ENCODE assay signal across 10 cellular contexts in the genomic region with DNA sequence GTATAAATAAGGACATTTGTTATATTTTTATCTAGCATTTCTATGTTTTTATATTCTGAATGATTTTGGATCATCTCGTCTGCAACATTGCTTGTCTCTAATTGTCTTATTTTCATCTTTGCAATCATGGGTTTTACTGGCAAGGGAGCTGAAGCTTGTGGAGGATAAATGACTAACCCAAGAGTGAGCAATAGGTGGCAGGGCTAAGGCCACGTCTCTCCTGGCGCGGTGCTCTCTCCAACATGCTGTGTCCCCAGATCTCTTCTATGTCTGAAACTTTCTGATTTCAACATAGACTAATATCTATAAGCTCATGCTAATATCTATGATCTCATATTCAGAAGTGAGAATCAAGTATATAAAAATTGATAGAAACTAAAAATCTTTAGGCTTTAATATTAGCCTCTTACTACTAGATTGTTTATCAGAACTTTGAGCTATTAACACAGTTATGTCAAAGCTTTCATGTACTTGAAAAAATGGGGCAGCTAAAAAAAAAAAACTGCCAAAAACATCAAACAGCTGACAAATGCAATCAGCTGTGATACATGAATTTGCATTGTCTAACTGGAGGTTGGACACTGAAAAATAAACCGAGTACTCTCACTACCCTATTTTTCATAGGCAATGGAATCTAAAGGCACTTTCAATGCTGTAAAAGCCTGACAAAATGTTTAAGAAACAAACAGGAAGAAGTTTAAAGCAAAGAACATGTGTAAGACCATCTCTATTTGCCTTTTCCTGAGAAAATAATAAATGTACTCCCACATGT.
A peak's percentile ranks its signal among the peaks of the same experiment; 100 is the strongest.
DNase-seq lines count a peak whose midpoint lies in the region; ATAC-seq and TF ChIP-seq lines count a peak whose summit lies in the region.
"Had no signal": no experiment of that assay in that cellular context is flagged by ENCODE, and none has a peak within 500 bp of the region (broad histone marks: within the 10 kb centered on the region; RNA-seq: fewer than 3 reads in every experiment).

No MANE protein-coding gene starts in this region.

- intact Hi-C loops in colonic mucosa (cut with DNase I), result no loop called here

- no peaks in the 10 kb centered on the region for H3K36me3 ChIP-seq in colonic mucosa

- H3K4me3 Mint-ChIP-seq in stimulated activated memory B cell treated with anti-CD40 and anti-IgM and Interleukin-4, amounts not matched to agents 10 μg/mL and 1 μg/mL and 100 μg/mL, for 72 hours, result peak overlapping the region; percentile 73
- H3K4me3 Mint-ChIP-seq: activated naive CD8-positive, alpha-beta T cell treated with anti-CD3 and anti-CD28 coated beads, Interleukin-2, amount 10 ng/mL, durations not matched to agents 7 days and 5 days had no signal

- H3K4me3 ChIP-seq in colonic mucosa, result no peak overlapping the region

- no peaks in the 10 kb centered on the region for H3K27me3 Mint-ChIP-seq in stimulated activated memory B cell treated with anti-CD40 and anti-IgM and Interleukin-4, amounts not matched to agents 10 μg/mL and 1 μg/mL and 100 μg/mL, for 72 hours
- H3K27me3 Mint-ChIP-seq: activated naive CD8-positive, alpha-beta T cell treated with anti-CD3 and anti-CD28 coated beads, Interleukin-2, amount 10 ng/mL, durations not matched to agents 7 days and 5 days had no signal

- H3K9me3 Mint-ChIP-seq in stimulated activated memory B cell treated with anti-CD40 and anti-IgM and Interleukin-4, amounts not matched to agents 10 μg/mL and 1 μg/mL and 100 μg/mL, for 72 hours, result peaks cover 2% of the 10 kb centered on the region
- H3K9me3 Mint-ChIP-seq: activated naive CD8-positive, alpha-beta T cell treated with anti-CD3 and anti-CD28 coated beads, Interleukin-2, amount 10 ng/mL, durations not matched to agents 7 days and 5 days had no signal

- POLR2A ChIA-PET in HEK293T (lab: Yijun Ruan, JAX), result no interaction called here

- no peak overlapping the region for H3K9ac ChIP-seq in colonic mucosa (ENCODE audit: low read depth in 2 of 2, low read length in 2 of 2)

- TF ChIP-seq CTCF in colonic mucosa (IDR thresholded peaks at IDR 0.05), result no peak

- no peak for DNase-seq in activated CD4-positive, CD25-positive, alpha-beta regulatory T cell (lab: John Stamatoyannopoulos, UW)
- DNase-seq in HCEC 1CT (peak; percentile 18), colonic mucosa (no peak), HEK293T (ENCODE audit: extremely low spot score) (no peak), DMS153 treated with DMSO at 0.1 percent for 48 hours (lab: John Stamatoyannopoulos, UW; ENCODE audit: unreplicated experiment) (no peak)
- DNase-seq: activated naive CD8-positive, alpha-beta T cell treated with anti-CD3 and anti-CD28 coated beads, Interleukin-2, amount 10 ng/mL, durations not matched to agents 7 days and 5 days; NCI-H1436 treated with DMSO at 0.1 percent for 48 hours had no signal

- CTCF ChIA-PET in HEK293T (lab: Yijun Ruan, JAX), result interaction anchor here (0.6 to 0.7 kb wide), 2 partner anchors 17 to 108 kb away, joined by 3 read pairs; no protein-coding TSS in a partner anchor

- peak overlapping the region; percentile 97 for H3K27ac Mint-ChIP-seq in stimulated activated memory B cell treated with anti-CD40 and anti-IgM and Interleukin-4, amounts not matched to agents 10 μg/mL and 1 μg/mL and 100 μg/mL, for 72 hours
- H3K27ac Mint-ChIP-seq: activated naive CD8-positive, alpha-beta T cell treated with anti-CD3 and anti-CD28 coated beads, Interleukin-2, amount 10 ng/mL, durations not matched to agents 7 days and 5 days had no signal

- no peak overlapping the region for H3K27ac ChIP-seq in colonic mucosa

- no peaks in the 10 kb centered on the region for H3K4me1 ChIP-seq in colonic mucosa

- H3K27me3 ChIP-seq in colonic mucosa, result no peaks in the 10 kb centered on the region

- peak; percentile 41 to 69 for ATAC-seq in activated CD4-positive, CD25-positive, alpha-beta regulatory T cell treated with anti-CD3 and anti-CD28 coated beads, Interleukin-2, amount 50 U/mL, for 24 hours
- ATAC-seq in HG03520 (IDR thresholded peaks at IDR 0.05; ENCODE audit: unreplicated experiment), result peak; percentile 81
- ATAC-seq in stimulated activated memory B cell treated with anti-CD40 and anti-IgM and Interleukin-4, amounts not matched to agents 10 μg/mL and 1 μg/mL and 100 μg/mL, for 72 hours, result peak; percentile 90

- no peaks in the 10 kb centered on the region for H3K36me3 Mint-ChIP-seq in stimulated activated memory B cell treated with anti-CD40 and anti-IgM and Interleukin-4, amounts not matched to agents 10 μg/mL and 1 μg/mL and 100 μg/mL, for 72 hours
- H3K36me3 Mint-ChIP-seq: activated naive CD8-positive, alpha-beta T cell treated with anti-CD3 and anti-CD28 coated beads, Interleukin-2, amount 10 ng/mL, durations not matched to agents 7 days and 5 days had no signal

- no peaks in the 10 kb centered on the region for H3K9me3 ChIP-seq in colonic mucosa

- peaks cover 65% of the 10 kb centered on the region for H3K4me1 Mint-ChIP-seq in stimulated activated memory B cell treated with anti-CD40 and anti-IgM and Interleukin-4, amounts not matched to agents 10 μg/mL and 1 μg/mL and 100 μg/mL, for 72 hours

TF ChIP-seq in HEK293T, 16 proteins besides CTCF, POLR2A, EP300 and RAD21:
- TF ChIP-seq BHLHE40 (IDR thresholded peaks at IDR 0.05; ENCODE audit: borderline replicate concordance) (no peak), FOXA1 (IDR thresholded peaks at IDR 0.05) (no peak), CTBP1 (IDR thresholded peaks at IDR 0.05; ENCODE audit: borderline replicate concordance) (no peak), HDGF (IDR thresholded peaks at IDR 0.05; ENCODE audit: borderline replicate concordance) (no peak), SUZ12 (IDR thresholded peaks at IDR 0.05) (no peak), FOXM1 (IDR thresholded peaks at IDR 0.05; ENCODE audit: borderline replicate concordance) (no peak), SP1 (IDR thresholded peaks at IDR 0.05) (no peak), NFRKB (IDR thresholded peaks at IDR 0.05) (no peak), TARDBP (IDR thresholded peaks at IDR 0.05) (no peak), ELF4 (IDR thresholded peaks at IDR 0.05) (no peak), ZNF384 (IDR thresholded peaks at IDR 0.05) (no peak), L3MBTL2 (conservative IDR thresholded peaks at IDR 0.05) (no peak)
